Comparison of ENCODE assay signal across 31 cellular contexts in genomic region chr9:95415158-95415557, GRCh38.
"Had no signal": no experiment of that assay in that cellular context is flagged by ENCODE, and none has a peak within 500 bp of the region (broad histone marks: within the 10 kb centered on the region; RNA-seq: fewer than 3 reads in every experiment).

No MANE protein-coding gene starts in this region.

- H3K36me3 ChIP-seq: esophagus squamous epithelium, gastroesophageal sphincter, neutrophil, right lobe of liver, uterus had no signal

- H3K4me3 ChIP-seq: esophagus squamous epithelium, gastroesophageal sphincter, hepatocyte, right lobe of liver, skin epidermis, uterus had no signal

- DNase-seq: activated CD4-positive, alpha-beta memory T cell treated with anti-CD3 and anti-CD28 coated beads, Interleukin-2, amount 10 ng/mL, durations not matched to agents 7 days and 5 days; activated CD4-positive, alpha-beta T cell treated with anti-CD3 and anti-CD28 coated beads for 1 hour; activated CD4-positive, alpha-beta T cell treated with anti-CD3 and anti-CD28 coated beads, Interleukin-2, amount 10 ng/mL, durations not matched to agents 7 days and 5 days; activated naive CD4-positive, alpha-beta T cell; activated T-cell treated with anti-CD3 and anti-CD28 coated beads, Interleukin-2, amount 50 U/mL, for 48 hours; anterior cingulate cortex; dermis blood vessel endothelial cell; effector CD4-positive, alpha-beta T cell; esophagus squamous epithelium; kidney; naive B cell; nephron progenitor cell; right lobe of liver; stimulated activated CD4-positive, alpha-beta T cell treated with anti-CD3 and anti-CD28 coated beads, Interleukin-1b, Interleukin-23, amount 100 ng/mL, for 48 hours; stimulated activated CD4-positive, alpha-beta T cell treated with anti-CD3 and anti-CD28 coated beads, Interleukin-4, amount 100 ng/mL, for 4 hours; stimulated activated CD8-positive, alpha-beta memory T cell treated with anti-CD3 and anti-CD28 coated beads, Interleukin-4, amount 100 ng/mL, for 48 hours; stimulated activated naive CD8-positive, alpha-beta T cell treated with anti-CD3 and anti-CD28 coated beads, Interleukin-15, amount 100 ng/mL, for 72 hours; substantia nigra; T1000; uterus had no signal

- H2AFZ ChIP-seq: hepatocyte had no signal

- H3K27ac ChIP-seq: epithelial cell of prostate, esophagus squamous epithelium, gastroesophageal sphincter, hepatocyte, neutrophil, right lobe of liver, skin epidermis, uterus had no signal

- H3K9me3 ChIP-seq: esophagus squamous epithelium, gastroesophageal sphincter, neutrophil, right lobe of liver, uterus had no signal

- H3K4me2 ChIP-seq: hepatocyte had no signal

- H3K27me3 ChIP-seq: esophagus squamous epithelium, gastroesophageal sphincter, hepatocyte, neutrophil, right lobe of liver, uterus had no signal

- H3K4me1 ChIP-seq: esophagus squamous epithelium, gastroesophageal sphincter, uterus had no signal

- FAIRE-seq: bronchial epithelial cell, colon, endometrium, kidney had no signal

- ATAC-seq: activated naive CD4-positive, alpha-beta T cell treated with anti-CD3 and anti-CD28 coated beads, Interleukin-2, amount 50 U/mL, for 72 hours; gastroesophageal sphincter; right lobe of liver; stimulated activated memory B cell treated with anti-CD40 and anti-IgM and Interleukin-4, amounts not matched to agents 10 μg/mL and 1 μg/mL and 100 μg/mL, for 72 hours; stimulated activated naive CD8-positive, alpha-beta T cell treated with anti-CD3 and anti-CD28 coated beads, Interleukin-15, amount 100 ng/mL, for 72 hours; WTC11 had no signal
